In the genomic region with DNA sequence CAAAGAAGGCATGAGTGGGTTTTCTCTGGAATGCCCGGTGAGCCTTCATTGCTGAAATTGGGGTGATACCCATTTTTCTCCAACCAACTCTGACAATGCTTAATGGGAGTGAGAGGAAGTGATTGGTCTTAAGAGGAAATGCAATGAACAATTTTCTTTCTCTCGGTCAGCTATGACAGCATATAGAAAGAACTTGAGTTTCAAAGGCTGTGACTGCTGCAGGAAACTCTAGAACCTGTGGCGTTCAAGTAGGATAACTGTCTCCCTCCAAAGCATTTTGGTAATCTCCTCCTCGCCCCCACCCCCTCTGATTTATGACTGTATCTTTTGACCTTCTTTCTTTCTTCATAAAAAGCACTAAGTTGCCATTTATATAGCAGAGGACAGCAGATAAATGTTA, we compare ENCODE assay signal across 21 cellular contexts.
DNase-seq lines count a peak whose midpoint lies in the region; ATAC-seq and TF ChIP-seq lines count a peak whose summit lies in the region.
"Had no signal": no experiment of that assay in that cellular context is flagged by ENCODE, and none has a peak within 500 bp of the region (broad histone marks: within the 10 kb centered on the region; RNA-seq: fewer than 3 reads in every experiment).

No MANE protein-coding gene starts in this region.

- 42 to 45% methylated on average over 4 of the region's 4 CpGs for WGBS in GM23248 (ENCODE audit: low coverage in 1 of 2, low lambda C conversion rate in 2 of 2, missing lambda C conversion rate in 2 of 2), 2 experiments

- no peak overlapping the region for H3K9ac ChIP-seq in GM23248
- no peak overlapping the region for H3K9ac ChIP-seq in adipocyte (ENCODE audit: low read length)

- no peak overlapping the region for H3K27ac ChIP-seq in GM23248
- H3K27ac ChIP-seq: coronary artery, neutrophil, sigmoid colon, suprapubic skin had no signal

- H3K9me2 ChIP-seq in GM23248 (ENCODE audit: insufficient read depth) = no peaks in the 10 kb centered on the region

- no peaks in the 10 kb centered on the region for H3K79me2 ChIP-seq in GM23248 (ENCODE audit: insufficient read depth)

- ATAC-seq in stimulated activated naive B cell treated with anti-CD40 and anti-IgM and Interleukin-4, amounts not matched to agents 10 μg/mL and 1 μg/mL and 100 μg/mL, for 72 hours (replicated peaks) = no peak
- ATAC-seq: activated CD4-positive, alpha-beta T cell treated with anti-CD3 and anti-CD28 coated beads for 36 hours; mucosa of descending colon had no signal

- H3K27me3 Mint-ChIP-seq in osteocyte (ENCODE audit: unreplicated experiment) = no peaks in the 10 kb centered on the region
- no peaks in the 10 kb centered on the region for H3K27me3 Mint-ChIP-seq in stimulated activated naive B cell treated with anti-CD40 and anti-IgM and Interleukin-4, amounts not matched to agents 10 μg/mL and 1 μg/mL and 100 μg/mL, for 72 hours

- peaks cover 20% of the 10 kb centered on the region for H3K4me1 ChIP-seq in GM23248 (ENCODE audit: insufficient read depth)
- H3K4me1 ChIP-seq in adipocyte (ENCODE audit: control insufficient read depth, insufficient read depth, low read length) = peaks cover 8% of the 10 kb centered on the region
- H3K4me1 ChIP-seq: sigmoid colon, suprapubic skin had no signal

- peaks cover 19% of the 10 kb centered on the region for H3F3A ChIP-seq in GM23248 (ENCODE audit: insufficient read depth)

- H3K9me3 Mint-ChIP-seq in osteocyte (ENCODE audit: unreplicated experiment) = peaks cover 8% of the 10 kb centered on the region
- H3K9me3 Mint-ChIP-seq in stimulated activated naive B cell treated with anti-CD40 and anti-IgM and Interleukin-4, amounts not matched to agents 10 μg/mL and 1 μg/mL and 100 μg/mL, for 72 hours = peaks cover 15 to 19% of the 10 kb centered on the region in 2 donors

- in situ Hi-C loops in GM23248 (cut with MboI) = no loop called here

- H3K9me3 ChIP-seq in GM23248 (ENCODE audit: low read depth) (no peaks in the 10 kb centered on the region), adipocyte (ENCODE audit: control insufficient read depth, low read length) (no peaks in the 10 kb centered on the region)
- H3K9me3 ChIP-seq: mucosa of descending colon, neutrophil, sigmoid colon, suprapubic skin had no signal

- H3K36me3 Mint-ChIP-seq in osteocyte (ENCODE audit: unreplicated experiment) = peaks cover 5% of the 10 kb centered on the region
- peaks cover 8 to 18% of the 10 kb centered on the region in 2 donors for H3K36me3 Mint-ChIP-seq in stimulated activated naive B cell treated with anti-CD40 and anti-IgM and Interleukin-4, amounts not matched to agents 10 μg/mL and 1 μg/mL and 100 μg/mL, for 72 hours

- H2AFZ ChIP-seq in GM23248 = no peak overlapping the region

- no peak overlapping the region for H3K4me3 ChIP-seq in GM23248
- no peak overlapping the region for H3K4me3 ChIP-seq in adipocyte (ENCODE audit: low read length)
- H3K4me3 ChIP-seq in fibroblast of mammary gland (ENCODE audit: control insufficient read depth, low read depth, low read length) = no peak overlapping the region
- H3K4me3 ChIP-seq: coronary artery, mucosa of descending colon, sigmoid colon, suprapubic skin had no signal

- H3K4me3 Mint-ChIP-seq in osteocyte (ENCODE audit: unreplicated experiment) = no peak overlapping the region
- H3K4me3 Mint-ChIP-seq in stimulated activated naive B cell treated with anti-CD40 and anti-IgM and Interleukin-4, amounts not matched to agents 10 μg/mL and 1 μg/mL and 100 μg/mL, for 72 hours = no peak overlapping the region
- H3K4me3 Mint-ChIP-seq: activated CD4-positive, alpha-beta T cell treated with anti-CD3 and anti-CD28 coated beads for 36 hours had no signal

- H4K20me1 ChIP-seq in GM23248 (ENCODE audit: insufficient read depth) = no peaks in the 10 kb centered on the region

- H3K4me1 Mint-ChIP-seq in osteocyte (ENCODE audit: unreplicated experiment) = peaks cover 29% of the 10 kb centered on the region
- H3K4me1 Mint-ChIP-seq in stimulated activated naive B cell treated with anti-CD40 and anti-IgM and Interleukin-4, amounts not matched to agents 10 μg/mL and 1 μg/mL and 100 μg/mL, for 72 hours = no peaks in the 10 kb centered on the region

- H3K27ac Mint-ChIP-seq in osteocyte (ENCODE audit: unreplicated experiment) = peak overlapping the region; percentile 71
- no peak overlapping the region for H3K27ac Mint-ChIP-seq in stimulated activated naive B cell treated with anti-CD40 and anti-IgM and Interleukin-4, amounts not matched to agents 10 μg/mL and 1 μg/mL and 100 μg/mL, for 72 hours
- H3K27ac Mint-ChIP-seq: activated CD4-positive, alpha-beta T cell treated with anti-CD3 and anti-CD28 coated beads for 36 hours had no signal

- TF ChIP-seq CTCF in fibroblast of mammary gland (conservative IDR thresholded peaks at IDR 0.05; ENCODE audit: control insufficient read depth, insufficient read depth, low read depth, low read length) (no peak), osteocyte (IDR thresholded peaks at IDR 0.05) (no peak)

- H3K4me2 ChIP-seq in GM23248 (ENCODE audit: unreplicated experiment) = peak overlapping the region; percentile 24

- H3K36me3 ChIP-seq in GM23248 (ENCODE audit: low read depth) (no peaks in the 10 kb centered on the region), adipocyte (ENCODE audit: control insufficient read depth, insufficient read depth, low read length, severe bottlenecking) (no peaks in the 10 kb centered on the region)
- H3K36me3 ChIP-seq: neutrophil, sigmoid colon, suprapubic skin had no signal

- H3K27me3 ChIP-seq in GM23248 (replicated peaks; ENCODE audit: insufficient read depth) (peaks cover 30% of the 10 kb centered on the region; the same call in 1 of the 2 replicates), adipocyte (replicated peaks; ENCODE audit: control insufficient read depth, insufficient read depth, low read length) (no peaks in the 10 kb centered on the region)
- H3K27me3 ChIP-seq: neutrophil, sigmoid colon, suprapubic skin had no signal

- DNase-seq in GM23248 (peak; percentile 65), adipocyte (ENCODE audit: low read depth) (peak; percentile 43), fibroblast of mammary gland (ENCODE audit: low read depth) (peak; percentile 37), osteocyte (ENCODE audit: extremely low spot score, unreplicated experiment) (no peak), inferior parietal cortex (ENCODE audit: extremely low spot score) (no peak), mesenteric fat pad (ENCODE audit: low spot score) (no peak), DMS79 treated with DMSO at 0.1 percent for 48 hours (lab: John Stamatoyannopoulos, UW) (no peak)
- DNase-seq in stimulated activated naive B cell treated with anti-CD40 and anti-IgM and Interleukin-4, amounts not matched to agents 10 μg/mL and 1 μg/mL and 100 μg/mL, for 72 hours = no peak
- DNase-seq: activated CD4-positive, alpha-beta T cell treated with anti-CD3 and anti-CD28 coated beads for 36 hours; activated gamma-delta T cell; AML-193; anterior cingulate cortex; mucosa of descending colon; NCI-H2029; NCI-H524; sigmoid colon; stimulated activated CD4-positive, alpha-beta T cell treated with anti-CD3 and anti-CD28 coated beads, Interleukin-4, amount 100 ng/mL, for 24 hours; stimulated activated CD8-positive, alpha-beta memory T cell treated with anti-CD3 and anti-CD28 coated beads, Interleukin-4, amount 100 ng/mL, for 48 hours had no signal

Comparison
In these comparisons a context has a peak if more than half of its experiments do, and no peak if none do; other contexts are left out.
1. DNase-seq: peak in GM23248 (single experiment), adipocyte (single experiment) and fibroblast of mammary gland (single experiment); none in osteocyte (single experiment), stimulated activated naive B cell treated with anti-CD40 and anti-IgM and Interleukin-4, amounts not matched to agents 10 μg/mL and 1 μg/mL and 100 μg/mL, for 72 hours (single experiment), inferior parietal cortex (single experiment), mesenteric fat pad (single experiment) and DMS79 treated with DMSO at 0.1 percent for 48 hours (single experiment).